ENCODE assay signal across 14 cellular contexts in the genomic region with DNA sequence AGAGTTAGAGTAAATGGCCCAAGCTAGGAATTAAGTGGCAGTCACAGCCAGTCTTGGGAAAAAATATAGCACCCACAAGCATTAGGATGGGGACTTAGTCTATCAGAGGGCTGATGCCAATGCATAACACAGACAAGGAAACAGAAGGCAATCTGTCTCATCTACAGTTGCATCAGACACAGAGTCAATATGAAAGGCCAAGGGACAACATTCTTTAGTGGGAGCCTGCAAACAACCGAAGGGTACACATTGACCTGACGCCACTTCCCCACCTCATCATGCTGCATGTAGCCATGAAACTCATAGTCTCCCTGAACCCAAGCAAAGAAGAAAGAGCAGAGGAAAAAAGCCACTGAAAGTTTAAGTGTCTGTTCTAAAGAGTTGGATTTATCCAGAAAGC.
A peak's percentile ranks its signal among the peaks of the same experiment; 100 is the strongest.
DNase-seq lines count a peak whose midpoint lies in the region; ATAC-seq and TF ChIP-seq lines count a peak whose summit lies in the region.
"Had no signal": no experiment of that assay in that cellular context is flagged by ENCODE, and none has a peak within 500 bp of the region (broad histone marks: within the 10 kb centered on the region; RNA-seq: fewer than 3 reads in every experiment).

No MANE protein-coding gene starts in this region.

- H3K4me3 Mint-ChIP-seq in WTC11, result no peak overlapping the region
- H3K4me3 Mint-ChIP-seq: CD8-positive, alpha-beta T cell; H9 had no signal

- no peaks in the 10 kb centered on the region for H3K4me1 ChIP-seq in hepatocyte (ENCODE audit: insufficient read depth)
- H3K4me1 ChIP-seq in liver (ENCODE audit: control insufficient read depth in 4 of 4, insufficient read depth in 4 of 4, low read length in 3 of 4), result peaks cover 0 to 9% (median 7%) of the 10 kb centered on the region in 4 donors

- H3K4me3 ChIP-seq in hepatocyte (no peak overlapping the region), liver (ENCODE audit: low read depth in 1 of 3, low read length in 3 of 3) (no peak overlapping the region)
- H3K4me3 ChIP-seq: GM23248 had no signal

- TF ChIP-seq CTCF in WTC11 (IDR thresholded peaks at IDR 0.05) (no peak), hepatocyte (IDR thresholded peaks at IDR 0.05; ENCODE audit: poor library complexity) (no peak), liver (IDR thresholded peaks at IDR 0.05; ENCODE audit: low read depth, low read length, missing input control) (no peak)

- H4K20me1 ChIP-seq in hepatocyte (ENCODE audit: insufficient read depth, poor library complexity, severe bottlenecking), result no peaks in the 10 kb centered on the region

- H3K9me2 ChIP-seq in hepatocyte (replicated peaks; ENCODE audit: insufficient read depth), result no peaks in the 10 kb centered on the region

- ATAC-seq in WTC11, result no peak
- ATAC-seq: CD8-positive, alpha-beta T cell; HCT116 had no signal

- DNase-seq in WTC11 (ENCODE audit: low spot score) (no peak), hepatocyte (ENCODE audit: low spot score) (peak; percentile 33), HUDEP-2 (lab: John Stamatoyannopoulos, UW; ENCODE audit: unreplicated experiment in 76 of 76) (no peak), NCI-H82 treated with DMSO at 0.1 percent for 48 hours (lab: John Stamatoyannopoulos, UW; ENCODE audit: unreplicated experiment) (no peak), Kasumi-1 (lab: John Stamatoyannopoulos, UW) (no peak)
- DNase-seq: C1 segment of cervical spinal cord; CD8-positive, alpha-beta T cell; DMS153; DND-41; GM23248; H9 had no signal

- WGBS in hepatocyte (ENCODE audit: low lambda C conversion rate, missing lambda C conversion rate), result 65% methylated on average over 2 of the region's 2 CpGs
- WGBS in liver, result 35% methylated on average over 2 of the region's 2 CpGs

- no peak overlapping the region for H2AFZ ChIP-seq in hepatocyte
- H2AFZ ChIP-seq: GM23248 had no signal

- H3K27ac Mint-ChIP-seq in WTC11, result no peak overlapping the region
- H3K27ac Mint-ChIP-seq: CD8-positive, alpha-beta T cell; H9 had no signal

- POLR2A ChIA-PET in WTC11 (lab: Charles Lee), result no interaction called here

- no peak overlapping the region for H3K4me2 ChIP-seq in hepatocyte

- H3K79me2 ChIP-seq in hepatocyte, result no peaks in the 10 kb centered on the region

- peak; percentile 54 to 68 for TF ChIP-seq RAD21 in liver (IDR thresholded peaks at IDR 0.05)

- H3K27me3 Mint-ChIP-seq in WTC11 (ENCODE audit: low read depth), result no peaks in the 10 kb centered on the region; the same call in 1 of the 2 replicates

- no peak overlapping the region for H3K9ac ChIP-seq in liver (ENCODE audit: low read depth in 1 of 2, low read length in 2 of 2)
- H3K9ac ChIP-seq: GM23248 had no signal

- H3K27ac ChIP-seq in hepatocyte (peak overlapping the region; percentile 43), liver (ENCODE audit: low read depth in 1 of 2, low read length in 2 of 2) (no peak overlapping the region)
- H3K27ac ChIP-seq: GM23248 had no signal

- no peaks in the 10 kb centered on the region for H3K9me3 Mint-ChIP-seq in WTC11
- H3K9me3 Mint-ChIP-seq: H9 had no signal

- H3K27me3 ChIP-seq in hepatocyte, result no peaks in the 10 kb centered on the region
- H3K27me3 ChIP-seq in liver (ENCODE audit: control insufficient read depth in 4 of 4, insufficient read depth in 4 of 4, low read length in 3 of 4), result no peaks in the 10 kb centered on the region

- H3K4me1 Mint-ChIP-seq in WTC11, result no peaks in the 10 kb centered on the region
- H3K4me1 Mint-ChIP-seq: H9 had no signal

- H3K36me3 Mint-ChIP-seq in WTC11, result no peaks in the 10 kb centered on the region
- H3K36me3 Mint-ChIP-seq: CD8-positive, alpha-beta T cell had no signal

- no peaks in the 10 kb centered on the region for H3K36me3 ChIP-seq in hepatocyte (replicated peaks; ENCODE audit: insufficient read depth, low read depth)
- H3K36me3 ChIP-seq in liver (ENCODE audit: control insufficient read depth in 4 of 4, insufficient read depth in 3 of 4, low read depth in 1 of 4, low read length in 3 of 4), result no peaks in the 10 kb centered on the region

- CTCF ChIA-PET in WTC11 (lab: Charles Lee), result no interaction called here

- no peaks in the 10 kb centered on the region for H3K9me3 ChIP-seq in hepatocyte (ENCODE audit: low read depth)
- H3K9me3 ChIP-seq in liver (ENCODE audit: control insufficient read depth in 4 of 4, low read length in 3 of 4), result no peaks in the 10 kb centered on the region
- H3K9me3 ChIP-seq: Caco-2 had no signal

TF ChIP-seq in WTC11, 78 proteins besides CTCF, POLR2A, EP300 and RAD21:
- TF ChIP-seq GABPB1 (CRISPR knock-in tag; IDR thresholded peaks at IDR 0.05) (peak; percentile 91), ZNF423 (CRISPR knock-in tag; IDR thresholded peaks at IDR 0.05) (no peak)
- TF ChIP-seq, protein P1, sequence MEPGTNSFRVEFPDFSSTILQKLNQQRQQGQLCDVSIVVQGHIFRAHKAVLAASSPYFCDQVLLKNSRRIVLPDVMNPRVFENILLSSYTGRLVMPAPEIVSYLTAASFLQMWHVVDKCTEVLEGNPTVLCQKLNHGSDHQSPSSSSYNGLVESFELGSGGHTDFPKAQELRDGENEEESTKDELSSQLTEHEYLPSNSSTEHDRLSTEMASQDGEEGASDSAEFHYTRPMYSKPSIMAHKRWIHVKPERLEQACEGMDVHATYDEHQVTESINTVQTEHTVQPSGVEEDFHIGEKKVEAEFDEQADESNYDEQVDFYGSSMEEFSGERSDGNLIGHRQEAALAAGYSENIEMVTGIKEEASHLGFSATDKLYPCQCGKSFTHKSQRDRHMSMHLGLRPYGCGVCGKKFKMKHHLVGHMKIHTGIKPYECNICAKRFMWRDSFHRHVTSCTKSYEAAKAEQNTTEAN (CRISPR knock-in tag; IDR thresholded peaks at IDR 0.05), result no peak

TF ChIP-seq in liver, 16 proteins besides CTCF, POLR2A, EP300 and RAD21:
- peak; percentile 10 to 72 for TF ChIP-seq JUND (IDR thresholded peaks at IDR 0.05)
- TF ChIP-seq YY1 (IDR thresholded peaks at IDR 0.05), result peak; percentile 30
- TF ChIP-seq HNF4G (IDR thresholded peaks at IDR 0.05), result peak; percentile 49
- TF ChIP-seq, protein P2, sequence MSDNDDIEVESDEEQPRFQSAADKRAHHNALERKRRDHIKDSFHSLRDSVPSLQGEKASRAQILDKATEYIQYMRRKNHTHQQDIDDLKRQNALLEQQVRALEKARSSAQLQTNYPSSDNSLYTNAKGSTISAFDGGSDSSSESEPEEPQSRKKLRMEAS (IDR thresholded peaks at IDR 0.05), result no peak
- TF ChIP-seq, protein P3, sequence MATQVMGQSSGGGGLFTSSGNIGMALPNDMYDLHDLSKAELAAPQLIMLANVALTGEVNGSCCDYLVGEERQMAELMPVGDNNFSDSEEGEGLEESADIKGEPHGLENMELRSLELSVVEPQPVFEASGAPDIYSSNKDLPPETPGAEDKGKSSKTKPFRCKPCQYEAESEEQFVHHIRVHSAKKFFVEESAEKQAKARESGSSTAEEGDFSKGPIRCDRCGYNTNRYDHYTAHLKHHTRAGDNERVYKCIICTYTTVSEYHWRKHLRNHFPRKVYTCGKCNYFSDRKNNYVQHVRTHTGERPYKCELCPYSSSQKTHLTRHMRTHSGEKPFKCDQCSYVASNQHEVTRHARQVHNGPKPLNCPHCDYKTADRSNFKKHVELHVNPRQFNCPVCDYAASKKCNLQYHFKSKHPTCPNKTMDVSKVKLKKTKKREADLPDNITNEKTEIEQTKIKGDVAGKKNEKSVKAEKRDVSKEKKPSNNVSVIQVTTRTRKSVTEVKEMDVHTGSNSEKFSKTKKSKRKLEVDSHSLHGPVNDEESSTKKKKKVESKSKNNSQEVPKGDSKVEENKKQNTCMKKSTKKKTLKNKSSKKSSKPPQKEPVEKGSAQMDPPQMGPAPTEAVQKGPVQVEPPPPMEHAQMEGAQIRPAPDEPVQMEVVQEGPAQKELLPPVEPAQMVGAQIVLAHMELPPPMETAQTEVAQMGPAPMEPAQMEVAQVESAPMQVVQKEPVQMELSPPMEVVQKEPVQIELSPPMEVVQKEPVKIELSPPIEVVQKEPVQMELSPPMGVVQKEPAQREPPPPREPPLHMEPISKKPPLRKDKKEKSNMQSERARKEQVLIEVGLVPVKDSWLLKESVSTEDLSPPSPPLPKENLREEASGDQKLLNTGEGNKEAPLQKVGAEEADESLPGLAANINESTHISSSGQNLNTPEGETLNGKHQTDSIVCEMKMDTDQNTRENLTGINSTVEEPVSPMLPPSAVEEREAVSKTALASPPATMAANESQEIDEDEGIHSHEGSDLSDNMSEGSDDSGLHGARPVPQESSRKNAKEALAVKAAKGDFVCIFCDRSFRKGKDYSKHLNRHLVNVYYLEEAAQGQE (IDR thresholded peaks at IDR 0.05), result no peak
- peak; percentile 98 for TF ChIP-seq FOXA1 (IDR thresholded peaks at IDR 0.05)
- TF ChIP-seq TAF1 (conservative IDR thresholded peaks at IDR 0.05), result no peak
- TF ChIP-seq, protein P4, sequence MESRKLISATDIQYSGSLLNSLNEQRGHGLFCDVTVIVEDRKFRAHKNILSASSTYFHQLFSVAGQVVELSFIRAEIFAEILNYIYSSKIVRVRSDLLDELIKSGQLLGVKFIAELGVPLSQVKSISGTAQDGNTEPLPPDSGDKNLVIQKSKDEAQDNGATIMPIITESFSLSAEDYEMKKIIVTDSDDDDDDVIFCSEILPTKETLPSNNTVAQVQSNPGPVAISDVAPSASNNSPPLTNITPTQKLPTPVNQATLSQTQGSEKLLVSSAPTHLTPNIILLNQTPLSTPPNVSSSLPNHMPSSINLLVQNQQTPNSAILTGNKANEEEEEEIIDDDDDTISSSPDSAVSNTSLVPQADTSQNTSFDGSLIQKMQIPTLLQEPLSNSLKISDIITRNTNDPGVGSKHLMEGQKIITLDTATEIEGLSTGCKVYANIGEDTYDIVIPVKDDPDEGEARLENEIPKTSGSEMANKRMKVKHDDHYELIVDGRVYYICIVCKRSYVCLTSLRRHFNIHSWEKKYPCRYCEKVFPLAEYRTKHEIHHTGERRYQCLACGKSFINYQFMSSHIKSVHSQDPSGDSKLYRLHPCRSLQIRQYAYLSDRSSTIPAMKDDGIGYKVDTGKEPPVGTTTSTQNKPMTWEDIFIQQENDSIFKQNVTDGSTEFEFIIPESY (IDR thresholded peaks at IDR 0.05), result no peak
- peak; percentile 98 for TF ChIP-seq FOXA2 (IDR thresholded peaks at IDR 0.05)
- TF ChIP-seq HNF4A (conservative IDR thresholded peaks at IDR 0.05), result peak; percentile 85
- TF ChIP-seq RXRA (IDR thresholded peaks at IDR 0.05), result peak; percentile 74 to 78
- peak; percentile 87 for TF ChIP-seq SP1 (IDR thresholded peaks at IDR 0.05)
- no peak for TF ChIP-seq EGR1 (IDR thresholded peaks at IDR 0.05; ENCODE audit: low read depth in 2 of 2)
- TF ChIP-seq GABPA (IDR thresholded peaks at IDR 0.05 in 1 of 2, conservative IDR thresholded peaks at IDR 0.05 in 1 of 2), result no peak
- peak; percentile 68 for TF ChIP-seq NR2F2 (IDR thresholded peaks at IDR 0.05)
- TF ChIP-seq, protein P5, sequence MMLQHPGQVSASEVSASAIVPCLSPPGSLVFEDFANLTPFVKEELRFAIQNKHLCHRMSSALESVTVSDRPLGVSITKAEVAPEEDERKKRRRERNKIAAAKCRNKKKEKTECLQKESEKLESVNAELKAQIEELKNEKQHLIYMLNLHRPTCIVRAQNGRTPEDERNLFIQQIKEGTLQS (IDR thresholded peaks at IDR 0.05), result peak; percentile 92
